13 cellular contexts compared by ENCODE assay signal in the genomic region with DNA sequence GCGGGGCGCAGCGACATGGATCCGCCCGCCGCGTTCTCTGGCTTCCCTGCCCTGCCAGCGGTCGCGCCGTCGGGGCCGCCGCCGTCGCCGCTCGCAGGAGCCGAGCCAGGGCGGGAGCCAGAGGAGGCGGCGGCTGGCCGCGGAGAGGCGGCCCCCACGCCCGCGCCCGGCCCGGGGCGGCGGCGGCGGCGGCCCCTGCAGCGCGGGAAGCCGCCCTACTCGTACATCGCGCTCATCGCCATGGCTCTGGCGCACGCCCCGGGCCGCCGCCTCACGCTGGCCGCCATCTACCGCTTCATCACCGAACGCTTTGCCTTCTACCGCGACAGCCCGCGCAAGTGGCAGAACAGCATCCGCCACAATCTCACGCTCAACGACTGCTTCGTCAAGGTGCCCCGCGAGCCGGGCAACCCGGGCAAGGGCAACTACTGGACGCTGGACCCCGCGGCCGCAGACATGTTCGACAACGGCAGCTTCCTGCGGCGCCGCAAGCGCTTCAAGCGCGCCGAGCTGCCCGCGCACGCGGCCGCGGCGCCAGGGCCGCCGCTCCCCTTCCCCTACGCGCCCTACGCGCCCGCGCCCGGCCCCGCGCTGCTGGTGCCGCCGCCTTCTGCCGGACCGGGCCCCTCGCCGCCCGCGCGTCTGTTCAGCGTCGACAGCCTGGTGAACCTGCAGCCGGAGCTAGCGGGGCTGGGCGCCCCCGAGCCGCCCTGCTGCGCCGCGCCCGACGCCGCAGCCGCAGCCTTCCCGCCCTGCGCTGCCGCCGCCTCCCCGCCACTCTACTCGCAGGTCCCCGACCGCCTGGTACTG. TPM values are rescaled to one million over a fixed set of nuclear protein-coding genes. Genes with fewer than 3 reads are reported as not detected.
A peak's percentile ranks its signal among the peaks of the same experiment; 100 is the strongest.
DNase-seq lines count a peak whose midpoint lies in the region; ATAC-seq, FAIRE-seq and TF ChIP-seq lines count a peak whose summit lies in the region.
"Had no signal": no experiment of that assay in that cellular context is flagged by ENCODE, and none has a peak within 500 bp of the region (broad histone marks: within the 10 kb centered on the region; RNA-seq: fewer than 3 reads in every experiment).

No MANE protein-coding gene starts in this region.

- H3K4me3 ChIP-seq in heart right ventricle = peak overlapping the region in 8 of 10 donors; percentile 17 to 40 (median 26)
- H3K4me3 ChIP-seq in heart left ventricle = peak overlapping the region in 6 of 12 donors; percentile 20 to 43 (median 30)
- H3K4me3 ChIP-seq in adipocyte (ENCODE audit: low read length) = peak overlapping the region; percentile 65
- H3K4me3 ChIP-seq in keratinocyte (ENCODE audit: control insufficient read depth in 2 of 3, extremely low read depth in 1 of 3, insufficient read depth in 2 of 3, low read depth in 1 of 3, low read length in 3 of 3) = peak overlapping the region in 1 of 3 experiments; percentile 15
- peak overlapping the region in 3 of 4 donors; percentile 14 to 33 (median 30) for H3K4me3 ChIP-seq in upper lobe of left lung
- H3K4me3 ChIP-seq in upper lobe of right lung = no peak overlapping the region
- H3K4me3 ChIP-seq in MM.1S (ENCODE audit: low read length) = no peak overlapping the region
- H3K4me3 ChIP-seq: SJSA1 had no signal

- ATAC-seq in heart right ventricle = no peak
- no peak for ATAC-seq in heart left ventricle
- ATAC-seq in upper lobe of left lung (ENCODE audit: low FRiP score in 2 of 2) = peak in 1 of 2 donors; percentile 14
- ATAC-seq in upper lobe of right lung = no peak

- DNase-seq in heart right ventricle (no peak), heart left ventricle (no peak), adipocyte (ENCODE audit: low read depth) (peak; percentile 34), keratinocyte (ENCODE audit: low read depth, low spot score) (no peak), upper lobe of left lung (peak in 1 of 2 donors; percentile 86), middle frontal gyrus (ENCODE audit: extremely low spot score, low spot score) (no peak), upper lobe of right lung (no peak), MM.1S (no peak)
- DNase-seq: KG1, pancreas had no signal

- H3K4me2 ChIP-seq in keratinocyte (ENCODE audit: control insufficient read depth, extremely low read depth, insufficient read depth, low read depth, low read length) (peak overlapping the region; percentile 60), MM.1S (ENCODE audit: low read depth, low read length) (no peak overlapping the region)

- H3K27ac ChIP-seq in heart right ventricle = no peak overlapping the region
- H3K27ac ChIP-seq in heart left ventricle = no peak overlapping the region
- H3K27ac ChIP-seq in keratinocyte (ENCODE audit: control insufficient read depth, insufficient read depth, low read length) = no peak overlapping the region
- H3K27ac ChIP-seq in upper lobe of left lung = no peak overlapping the region
- H3K27ac ChIP-seq in upper lobe of right lung = no peak overlapping the region
- H3K27ac ChIP-seq in MM.1S (ENCODE audit: low read length) = no peak overlapping the region
- H3K27ac ChIP-seq: pancreas, SJSA1 had no signal

- H3K9ac ChIP-seq in adipocyte (ENCODE audit: low read length) (no peak overlapping the region), keratinocyte (ENCODE audit: control insufficient read depth, extremely low read depth, insufficient read depth, low read length) (no peak overlapping the region), MM.1S (ENCODE audit: low read length) (no peak overlapping the region)

- no peak for TF ChIP-seq CTCF in heart right ventricle (IDR thresholded peaks at IDR 0.05)
- TF ChIP-seq CTCF in heart left ventricle (IDR thresholded peaks at IDR 0.05) = no peak
- TF ChIP-seq CTCF in keratinocyte (optimal IDR thresholded peaks at IDR 0.05 in 1 of 3, IDR thresholded peaks at IDR 0.05 in 1 of 3, conservative IDR thresholded peaks at IDR 0.05 in 1 of 3; ENCODE audit: extremely low read depth in 1 of 3, insufficient read depth in 2 of 3, low read length in 3 of 3) = no peak
- TF ChIP-seq CTCF in upper lobe of left lung (IDR thresholded peaks at IDR 0.05) = no peak
- no peak for TF ChIP-seq CTCF in upper lobe of right lung (IDR thresholded peaks at IDR 0.05)
- no peak for TF ChIP-seq CTCF in MM.1S (IDR thresholded peaks at IDR 0.05; ENCODE audit: low read length)

- no peaks in the 10 kb centered on the region for H3F3A ChIP-seq in MM.1S (ENCODE audit: insufficient read depth, low read length)

- H3K79me2 ChIP-seq in keratinocyte (ENCODE audit: control insufficient read depth, insufficient read depth, low read length) (no peaks in the 10 kb centered on the region), MM.1S (ENCODE audit: low read length) (no peaks in the 10 kb centered on the region)

- no peaks in the 10 kb centered on the region for H3K9me2 ChIP-seq in MM.1S (replicated peaks; ENCODE audit: insufficient read depth, low read length)

- TF ChIP-seq POLR2A in heart left ventricle (IDR thresholded peaks at IDR 0.05) (no peak), upper lobe of left lung (IDR thresholded peaks at IDR 0.05) (no peak)

- H2AFZ ChIP-seq in keratinocyte (ENCODE audit: control insufficient read depth, low read length) = peak overlapping the region; percentile 78
- no peak overlapping the region for H2AFZ ChIP-seq in MM.1S (ENCODE audit: low read length)

- H3K27me3 ChIP-seq in heart right ventricle (peaks cover 13 to 80% (median 66%) of the 10 kb centered on the region in 7 donors), heart left ventricle (peaks cover 15 to 62% (median 40%) of the 10 kb centered on the region in 9 donors), adipocyte (replicated peaks; ENCODE audit: control insufficient read depth, insufficient read depth, low read length) (peaks cover 47% of the 10 kb centered on the region), keratinocyte (ENCODE audit: control insufficient read depth, extremely low read depth, insufficient read depth, low read length) (peaks cover 51% of the 10 kb centered on the region), upper lobe of left lung (peaks cover 0 to 19% (median 11%) of the 10 kb centered on the region in 4 donors), upper lobe of right lung (peaks cover 30% of the 10 kb centered on the region), MM.1S (replicated peaks; ENCODE audit: insufficient read depth, low read length) (no peaks in the 10 kb centered on the region)
- H3K27me3 ChIP-seq: SJSA1 had no signal

- H3K9me1 ChIP-seq in keratinocyte (ENCODE audit: control insufficient read depth, extremely low read depth, insufficient read depth, low read length) = no peaks in the 10 kb centered on the region

- H3K36me3 ChIP-seq in heart right ventricle (no peaks in the 10 kb centered on the region), heart left ventricle (no peaks in the 10 kb centered on the region), adipocyte (ENCODE audit: control insufficient read depth, insufficient read depth, low read length, severe bottlenecking) (no peaks in the 10 kb centered on the region), keratinocyte (ENCODE audit: control insufficient read depth in 2 of 2, extremely low read depth in 1 of 2, insufficient read depth in 2 of 2, low read length in 2 of 2) (no peaks in the 10 kb centered on the region), upper lobe of left lung (no peaks in the 10 kb centered on the region), upper lobe of right lung (no peaks in the 10 kb centered on the region), MM.1S (replicated peaks; ENCODE audit: insufficient read depth, low read length) (no peaks in the 10 kb centered on the region)
- H3K36me3 ChIP-seq: pancreas had no signal

- intact Hi-C loops in heart right ventricle (cut with DNase I) (loop anchor here in 1 of 10 donors (10.0 kb wide), 1 partner anchor 232 kb away; no protein-coding TSS in a partner anchor), heart left ventricle (cut with DNase I) (no loop called here), upper lobe of right lung (cut with DNase I) (no loop called here)

- H3K4me1 ChIP-seq in heart right ventricle (peaks cover 0 to 3% (median 0%) of the 10 kb centered on the region in 9 donors), heart left ventricle (peaks cover 0 to 9% (median 0%) of the 10 kb centered on the region in 12 donors), adipocyte (ENCODE audit: control insufficient read depth, insufficient read depth, low read length) (peaks cover 1% of the 10 kb centered on the region), keratinocyte (ENCODE audit: control insufficient read depth, extremely low read depth, insufficient read depth, low read length) (no peaks in the 10 kb centered on the region), upper lobe of left lung (peaks cover 0 to 9% (median 0%) of the 10 kb centered on the region in 4 donors), upper lobe of right lung (no peaks in the 10 kb centered on the region), MM.1S (ENCODE audit: low read length) (no peaks in the 10 kb centered on the region)
- H3K4me1 ChIP-seq: pancreas had no signal

- H4K20me1 ChIP-seq in keratinocyte (ENCODE audit: control insufficient read depth, extremely low read depth, insufficient read depth, low read length) (no peaks in the 10 kb centered on the region), MM.1S (ENCODE audit: insufficient read depth, low read length) (no peaks in the 10 kb centered on the region)

- TF ChIP-seq EP300 in upper lobe of left lung (IDR thresholded peaks at IDR 0.05) = no peak

- dilution Hi-C loops in keratinocyte (cut with MboI; ENCODE audit: extremely low pct_ligation_motif_present, low sequenced_read_pairs) = no loop called here

- H3K9me3 ChIP-seq in heart right ventricle = no peaks in the 10 kb centered on the region
- H3K9me3 ChIP-seq in heart left ventricle = no peaks in the 10 kb centered on the region
- no peaks in the 10 kb centered on the region for H3K9me3 ChIP-seq in adipocyte (ENCODE audit: control insufficient read depth, low read length)
- no peaks in the 10 kb centered on the region for H3K9me3 ChIP-seq in keratinocyte (ENCODE audit: control insufficient read depth, low read depth, low read length)
- H3K9me3 ChIP-seq in upper lobe of left lung = no peaks in the 10 kb centered on the region
- H3K9me3 ChIP-seq in upper lobe of right lung = no peaks in the 10 kb centered on the region
- no peaks in the 10 kb centered on the region for H3K9me3 ChIP-seq in MM.1S (replicated peaks; ENCODE audit: insufficient read depth, low read length)
- H3K9me3 ChIP-seq: pancreas, SJSA1 had no signal

- no peak for FAIRE-seq in keratinocyte (lab: Jason Lieb, UNC)
- FAIRE-seq: colon, pancreas had no signal

- 1 to 2% methylated on average over 106 to 122 of the region's 126 CpGs for WGBS in heart right ventricle, 2 donors
- WGBS in heart left ventricle, 4 donors = 1 to 2% (median 2%) methylated on average over 35 to 126 of the region's 126 CpGs
- 1 to 20% methylated on average over 3 to 51 of the region's 126 CpGs for WGBS in upper lobe of left lung, 2 donors

RNA-seq across cellular contexts. Expression of a gene that starts 0.4 kb away (rescaled TPM):
- not detected for total RNA-seq in heart right ventricle
- polyA plus RNA-seq in heart right ventricle = under 1 TPM in 1 of 2 donors, not detected in 1; 0.03 TPM
- not detected for total RNA-seq in heart left ventricle
- polyA plus RNA-seq in heart left ventricle = not detected
- polyA plus RNA-seq in keratinocyte = 0.03 TPM in 1 of 3 replicates, not detected in the others
- polyA plus RNA-seq in keratinocyte (2011; ENCODE audit: low read depth) = not detected
- not detected in 2 replicates for polyA plus RNA-seq in keratinocyte (2011; cell fraction: cytosol; rRNA removed)
- polyA plus RNA-seq in keratinocyte (2011; cell fraction: nucleus; rRNA removed) = not detected in 2 replicates
- polyA plus RNA-seq in keratinocyte (2012; ENCODE audit: low replicate concordance) = 0.10 TPM in 1 of 2 replicates, not detected in the other
- not detected in 3 replicates for polyA minus RNA-seq in keratinocyte
- not detected for polyA minus RNA-seq in keratinocyte (2011; cell fraction: cytosol; rRNA and poly(A)+ RNA removed)
- not detected in 2 replicates for polyA minus RNA-seq in keratinocyte (2011; cell fraction: nucleus; rRNA and poly(A)+ RNA removed)
- not detected for total RNA-seq in upper lobe of left lung
- not detected for total RNA-seq in upper lobe of right lung
- total RNA-seq: pancreas, SJSA1, subcutaneous adipose tissue had no signal
- polyA plus RNA-seq: pancreas had no signal

RNA-seq across cellular contexts. Expression of a gene that starts 21.3 kb away (rescaled TPM):
- under 1 TPM in 4 of 10 donors, not detected in 6; 0.05 to 0.14 (median 0.07) TPM for total RNA-seq in heart right ventricle
- under 1 TPM in 1 of 2 donors, not detected in 1; 0.01 TPM for polyA plus RNA-seq in heart right ventricle
- under 1 TPM in 5 of 9 donors, not detected in 4; 0.05 to 0.14 (median 0.12) TPM for total RNA-seq in heart left ventricle
- polyA plus RNA-seq in heart left ventricle = under 1 TPM; 0.01 to 0.04 TPM
- 0.01 to 0.05 TPM (median 0.04 TPM) in 3 replicates for polyA plus RNA-seq in keratinocyte
- not detected for polyA plus RNA-seq in keratinocyte (2011; ENCODE audit: low read depth)
- polyA plus RNA-seq in keratinocyte (2011; cell fraction: cytosol; rRNA removed) = 0.04 TPM in 1 of 2 replicates, not detected in the other
- polyA plus RNA-seq in keratinocyte (2011; cell fraction: nucleus; rRNA removed) = 0.05 and 0.07 TPM in 2 replicates
- 0.07 and 0.09 TPM in 2 replicates for polyA plus RNA-seq in keratinocyte (2012; ENCODE audit: low replicate concordance)
- polyA minus RNA-seq in keratinocyte = 0.16 TPM in 1 of 3 replicates, not detected in the others
- polyA minus RNA-seq in keratinocyte (2011; cell fraction: cytosol; rRNA and poly(A)+ RNA removed) = not detected
- polyA minus RNA-seq in keratinocyte (2011; cell fraction: nucleus; rRNA and poly(A)+ RNA removed) = 0.11 TPM in 1 of 2 replicates, not detected in the other
- total RNA-seq in upper lobe of left lung = under 1 TPM; under 0.01 to 0.69 (median 0.40) TPM
- 0.35 TPM for total RNA-seq in upper lobe of right lung

Comparison
In these comparisons a context has a peak if more than half of its experiments do, and no peak if none do; other contexts are left out.
1. H3K4me3 ChIP-seq: peak in heart right ventricle (8 of 10), adipocyte (single experiment) and upper lobe of left lung (3 of 4); none in upper lobe of right lung (single experiment) and MM.1S (single experiment).